30 cellular contexts compared by ENCODE assay signal in genomic region chr6:159473435-159473834, GRCh38.
"Had no signal": no experiment of that assay in that cellular context is flagged by ENCODE, and none has a peak within 500 bp of the region (broad histone marks: within the 10 kb centered on the region; RNA-seq: fewer than 3 reads in every experiment).

No MANE protein-coding gene starts in this region.

- ATAC-seq: activated CD4-positive, alpha-beta T cell treated with anti-CD3 and anti-CD28 coated beads for 36 hours; activated CD8-positive, alpha-beta memory T cell treated with anti-CD3 and anti-CD28 coated beads, Interleukin-2, amount 10 ng/mL, durations not matched to agents 7 days and 5 days; activated CD8-positive, alpha-beta T cell treated with anti-CD3 and anti-CD28 coated beads, Interleukin-2, amount 10 ng/mL, durations not matched to agents 7 days and 5 days; activated naive CD8-positive, alpha-beta T cell treated with anti-CD3 and anti-CD28 coated beads, Interleukin-2, amount 50 U/mL, for 24 hours; effector memory CD8-positive, alpha-beta T cell; foreskin keratinocyte; gastrocnemius medialis; T-helper 17 cell had no signal

- H3K36me3 ChIP-seq: adrenal gland, breast epithelium, cardiac muscle cell, esophagus muscularis mucosa, gastrocnemius medialis, WERI-Rb-1 had no signal

- H3K4me3 ChIP-seq: adrenal gland, breast epithelium, cardiac muscle cell, coronary artery, esophagus muscularis mucosa, gastrocnemius medialis had no signal

- DNase-seq: activated B cell treated with CpG ODN at 0.5 μM for 24 hours; activated CD4-positive, alpha-beta memory T cell treated with anti-CD3 and anti-CD28 coated beads for 36 hours; activated CD4-positive, alpha-beta T cell treated with anti-CD3 and anti-CD28 coated beads for 36 hours; activated CD4-positive, alpha-beta T cell treated with anti-CD3 and anti-CD28 coated beads, Interleukin-2, amount 10 ng/mL, durations not matched to agents 24 days and 14 days; activated CD4-positive, CD25-positive, alpha-beta regulatory T cell treated with anti-CD3 and anti-CD28 coated beads, Interleukin-2, amount 50 U/mL, for 72 hours; activated CD8-positive, alpha-beta memory T cell treated with anti-CD3 and anti-CD28 coated beads, Interleukin-2, amount 10 ng/mL, durations not matched to agents 7 days and 5 days; activated CD8-positive, alpha-beta memory T cell treated with anti-CD3 and anti-CD28 coated beads, Interleukin-2, amount 50 U/mL, for 4 hours; activated CD8-positive, alpha-beta T cell treated with anti-CD3 and anti-CD28 coated beads, Interleukin-2, amount 10 ng/mL, durations not matched to agents 7 days and 5 days; activated effector memory CD4-positive, alpha-beta T cell treated with anti-CD3 and anti-CD28 coated beads, Interleukin-2, amount 50 U/mL, for 16 hours; activated naive CD4-positive, alpha-beta T cell treated with anti-CD3 and anti-CD28 coated beads for 36 hours; activated naive CD8-positive, alpha-beta T cell treated with anti-CD3 and anti-CD28 coated beads for 36 hours; activated naive CD8-positive, alpha-beta T cell treated with anti-CD3 and anti-CD28 coated beads, Interleukin-2, amount 50 U/mL, for 24 hours; activated T-cell treated with anti-CD3 and anti-CD28 coated beads, Interleukin-2, amount 50 U/mL, for 1 hour; activated T-cell treated with anti-CD3 and anti-CD28 coated beads, Interleukin-2, amount 50 U/mL, for 48 hours; amygdala; aorta; effector CD4-positive, alpha-beta T cell; effector memory CD8-positive, alpha-beta T cell; erythroblast; foreskin keratinocyte; gastrocnemius medialis; T-helper 1 cell; T-helper 17 cell; T1000; WERI-Rb-1 had no signal

- H3K9me3 ChIP-seq: adrenal gland, esophagus muscularis mucosa, gastrocnemius medialis had no signal

- H3K27ac ChIP-seq: adrenal gland, breast epithelium, cardiac muscle cell, coronary artery, esophagus muscularis mucosa, foreskin keratinocyte, gastrocnemius medialis, WERI-Rb-1 had no signal

- H3K4me1 ChIP-seq: adrenal gland, breast epithelium, foreskin keratinocyte, gastrocnemius medialis had no signal

- H3K27me3 ChIP-seq: adrenal gland, breast epithelium, cardiac muscle cell, esophagus muscularis mucosa, foreskin keratinocyte, gastrocnemius medialis had no signal
